In the genomic region with DNA sequence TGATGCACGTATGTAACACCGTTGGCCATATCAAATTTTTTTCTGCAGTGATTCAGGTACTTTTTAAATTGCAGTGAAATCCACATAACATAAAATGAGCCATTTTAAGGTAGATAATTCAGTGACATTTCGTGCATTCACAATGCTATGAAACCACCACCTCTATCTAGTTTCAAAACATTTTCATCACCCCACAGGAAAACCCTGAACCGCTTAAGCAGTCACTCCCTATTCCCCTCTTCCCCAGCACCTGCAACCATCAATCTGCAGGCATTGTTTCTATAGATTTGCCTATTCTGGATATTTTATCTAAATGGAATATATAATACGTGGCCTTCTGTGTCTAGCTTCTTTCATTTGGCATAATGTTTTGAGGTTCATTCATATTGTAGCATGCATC, we compare ENCODE assay signal across 23 cellular contexts.
"Had no signal": no experiment of that assay in that cellular context is flagged by ENCODE, and none has a peak within 500 bp of the region (broad histone marks: within the 10 kb centered on the region; RNA-seq: fewer than 3 reads in every experiment).

No MANE protein-coding gene starts in this region.

- H3K27me3 ChIP-seq: dorsolateral prefrontal cortex, right lobe of liver, testis, tibial nerve, upper lobe of right lung, vagina had no signal

- H3K4me1 ChIP-seq: parathyroid adenoma, prostate gland, right lobe of liver, spleen, testis, tibial nerve, upper lobe of right lung, vagina had no signal

- H3K36me3 Mint-ChIP-seq: naive thymus-derived CD4-positive, alpha-beta T cell; stimulated activated naive B cell treated with anti-CD40 and anti-IgM and Interleukin-4, amounts not matched to agents 10 μg/mL and 1 μg/mL and 100 μg/mL, for 72 hours had no signal

- H3K36me3 ChIP-seq: heart left ventricle, prostate gland, right lobe of liver, spleen, tibial nerve, upper lobe of right lung, vagina had no signal

- H3K4me3 ChIP-seq: dorsolateral prefrontal cortex, heart left ventricle, prostate gland, right lobe of liver, spleen, testis, tibial nerve, upper lobe of right lung, vagina had no signal

- H3K79me2 ChIP-seq: parathyroid adenoma had no signal

- DNase-seq: dorsolateral prefrontal cortex; effector CD8-positive, alpha-beta T cell; foreskin melanocyte; hippocampal formation; left colon; mesendoderm; naive thymus-derived CD4-positive, alpha-beta T cell; nephron progenitor cell; retina; right lobe of liver; spleen; stimulated activated CD4-positive, alpha-beta T cell treated with anti-CD3 and anti-CD28 coated beads, Interleukin-15, amount 100 ng/mL, for 24 hours; stimulated activated CD4-positive, alpha-beta T cell treated with anti-CD3 and anti-CD28 coated beads, Interleukin-1b, Interleukin-23, amount 100 ng/mL, for 48 hours; stimulated activated CD4-positive, alpha-beta T cell treated with anti-CD3 and anti-CD28 coated beads, Interleukin-4, amount 100 ng/mL, for 4 hours; stimulated activated naive B cell treated with anti-CD40 and anti-IgM and Interleukin-4, amounts not matched to agents 10 μg/mL and 1 μg/mL and 100 μg/mL, for 72 hours; stimulated activated naive CD8-positive, alpha-beta T cell treated with anti-CD3 and anti-CD28 coated beads, Interleukin-15, amount 100 ng/mL, for 72 hours; testis; upper lobe of right lung had no signal

- ATAC-seq: left colon; naive thymus-derived CD4-positive, alpha-beta T cell; right lobe of liver; stimulated activated naive B cell treated with anti-CD40 and anti-IgM and Interleukin-4, amounts not matched to agents 10 μg/mL and 1 μg/mL and 100 μg/mL, for 72 hours; stimulated activated naive CD8-positive, alpha-beta T cell treated with anti-CD3 and anti-CD28 coated beads, Interleukin-15, amount 100 ng/mL, for 72 hours; upper lobe of right lung had no signal

- H3K4me1 Mint-ChIP-seq: naive thymus-derived CD4-positive, alpha-beta T cell; nephron progenitor cell; stimulated activated naive B cell treated with anti-CD40 and anti-IgM and Interleukin-4, amounts not matched to agents 10 μg/mL and 1 μg/mL and 100 μg/mL, for 72 hours; stimulated activated naive CD8-positive, alpha-beta T cell treated with anti-CD3 and anti-CD28 coated beads, Interleukin-15, amount 100 ng/mL, for 72 hours had no signal

- H2AFZ ChIP-seq: parathyroid adenoma had no signal

- H3K9ac ChIP-seq: parathyroid adenoma had no signal

- H3K27me3 Mint-ChIP-seq: stimulated activated naive CD8-positive, alpha-beta T cell treated with anti-CD3 and anti-CD28 coated beads, Interleukin-15, amount 100 ng/mL, for 72 hours had no signal

- H3K4me3 Mint-ChIP-seq: naive thymus-derived CD4-positive, alpha-beta T cell; nephron progenitor cell; stimulated activated naive B cell treated with anti-CD40 and anti-IgM and Interleukin-4, amounts not matched to agents 10 μg/mL and 1 μg/mL and 100 μg/mL, for 72 hours; stimulated activated naive CD8-positive, alpha-beta T cell treated with anti-CD3 and anti-CD28 coated beads, Interleukin-15, amount 100 ng/mL, for 72 hours had no signal

- H3K9me3 ChIP-seq: heart left ventricle, prostate gland, right lobe of liver, spleen, testis, tibial nerve, upper lobe of right lung, vagina had no signal

- H3K9me3 Mint-ChIP-seq: nephron progenitor cell; stimulated activated naive B cell treated with anti-CD40 and anti-IgM and Interleukin-4, amounts not matched to agents 10 μg/mL and 1 μg/mL and 100 μg/mL, for 72 hours; stimulated activated naive CD8-positive, alpha-beta T cell treated with anti-CD3 and anti-CD28 coated beads, Interleukin-15, amount 100 ng/mL, for 72 hours had no signal

- H3K27ac Mint-ChIP-seq: naive thymus-derived CD4-positive, alpha-beta T cell; nephron progenitor cell; stimulated activated naive B cell treated with anti-CD40 and anti-IgM and Interleukin-4, amounts not matched to agents 10 μg/mL and 1 μg/mL and 100 μg/mL, for 72 hours had no signal

- H3K27ac ChIP-seq: dorsolateral prefrontal cortex, parathyroid adenoma, prostate gland, right lobe of liver, spleen, testis, tibial nerve, upper lobe of right lung, vagina had no signal
